ENCODE assay signal across 19 cellular contexts in the genomic region with DNA sequence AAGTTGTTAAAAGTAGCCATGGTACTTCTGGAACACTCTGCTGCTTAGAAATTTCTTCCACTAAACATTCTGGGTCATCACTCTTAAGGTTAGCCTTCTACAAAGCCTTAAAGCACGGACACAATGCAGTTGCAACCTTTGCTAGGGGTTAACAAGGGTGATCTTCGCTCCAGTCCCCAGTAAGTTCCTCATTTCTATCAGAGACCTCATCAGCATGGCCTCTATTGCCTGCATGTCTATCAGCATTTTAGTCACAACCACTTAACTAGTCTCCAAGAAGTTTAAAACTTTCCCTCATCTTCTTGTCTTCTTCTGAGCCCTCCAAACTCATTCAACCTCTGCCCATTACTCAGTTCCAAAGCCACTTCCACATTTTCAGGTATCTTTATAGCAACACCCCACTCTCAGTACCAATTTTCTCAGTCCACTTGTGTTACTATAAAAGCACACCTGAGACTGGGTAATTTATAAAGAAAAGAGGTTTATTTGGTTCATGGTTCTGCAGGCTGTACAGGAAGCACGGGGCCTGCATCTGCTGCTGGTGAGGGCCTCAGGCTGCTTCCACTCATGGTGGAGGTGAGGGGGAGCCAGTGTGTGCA. TPM values are rescaled to one million over a fixed set of nuclear protein-coding genes. Genes with fewer than 3 reads are reported as not detected.
"Had no signal": no experiment of that assay in that cellular context is flagged by ENCODE, and none has a peak within 500 bp of the region (broad histone marks: within the 10 kb centered on the region; RNA-seq: fewer than 3 reads in every experiment).

No MANE protein-coding gene starts in this region.

- H3K9me3 Mint-ChIP-seq: endodermal cell had no signal

- ATAC-seq: activated CD8-positive, alpha-beta T cell treated with anti-CD3 and anti-CD28 coated beads, Interleukin-2, amount 10 ng/mL, durations not matched to agents 7 days and 5 days; foreskin keratinocyte; left colon; lower lobe of right lung; natural killer cell treated with Interleukin-12 subunit alpha and Interleukin-12 subunit beta and Interleukin-15 and Interleukin-18, amount 100 ng/mL, for 72 hours; stimulated activated effector memory CD8-positive, alpha-beta T cell treated with anti-CD3 and anti-CD28 coated beads, Interleukin-12 subunit alpha, Interleukin-12 subunit beta, amount 100 ng/mL, for 72 hours had no signal

- H3K4me1 ChIP-seq: foreskin keratinocyte, lower lobe of right lung, sigmoid colon had no signal

- H3K27ac Mint-ChIP-seq: activated CD4-positive, alpha-beta T cell treated with anti-CD3 and anti-CD28 coated beads, Interleukin-2, amount 10 ng/mL, durations not matched to agents 7 days and 5 days; activated CD8-positive, alpha-beta T cell treated with anti-CD3 and anti-CD28 coated beads, Interleukin-2, amount 10 ng/mL, durations not matched to agents 7 days and 5 days; activated naive CD4-positive, alpha-beta T cell treated with anti-CD3 and anti-CD28 coated beads for 36 hours; activated T-cell treated with anti-CD3 and anti-CD28 coated beads, Interleukin-2, amount 50 U/mL, for 24 hours; brain; endodermal cell; natural killer cell treated with Interleukin-12 subunit alpha and Interleukin-12 subunit beta and Interleukin-15 and Interleukin-18, amount 100 ng/mL, for 72 hours; stimulated activated effector memory CD8-positive, alpha-beta T cell treated with anti-CD3 and anti-CD28 coated beads, Interleukin-12 subunit alpha, Interleukin-12 subunit beta, amount 100 ng/mL, for 72 hours had no signal

- H3K4me1 Mint-ChIP-seq: activated CD4-positive, alpha-beta T cell treated with anti-CD3 and anti-CD28 coated beads, Interleukin-2, amount 10 ng/mL, durations not matched to agents 7 days and 5 days; brain; endodermal cell had no signal

- H3K4me3 ChIP-seq: lower lobe of right lung, sigmoid colon, thoracic aorta had no signal

- H3K9me3 ChIP-seq: lower lobe of right lung, thoracic aorta had no signal

- H3K36me3 ChIP-seq: lower lobe of right lung, sigmoid colon, thoracic aorta had no signal

- DNase-seq: activated CD4-positive, alpha-beta T cell treated with anti-CD3 and anti-CD28 coated beads, Interleukin-2, amount 10 ng/mL, durations not matched to agents 7 days and 5 days; activated CD8-positive, alpha-beta T cell treated with anti-CD3 and anti-CD28 coated beads, Interleukin-2, amount 10 ng/mL, durations not matched to agents 7 days and 5 days; activated naive CD4-positive, alpha-beta T cell treated with anti-CD3 and anti-CD28 coated beads for 36 hours; activated T-cell treated with anti-CD3 and anti-CD28 coated beads, Interleukin-2, amount 50 U/mL, for 24 hours; central memory CD4-positive, alpha-beta T cell; endodermal cell; foreskin keratinocyte; hippocampal formation; left colon; lower lobe of right lung; stimulated activated CD4-positive, alpha-beta T cell treated with anti-CD3 and anti-CD28 coated beads, Interleukin-4, amount 100 ng/mL, for 24 hours had no signal

- H3K36me3 Mint-ChIP-seq: brain; stimulated activated effector memory CD8-positive, alpha-beta T cell treated with anti-CD3 and anti-CD28 coated beads, Interleukin-12 subunit alpha, Interleukin-12 subunit beta, amount 100 ng/mL, for 72 hours had no signal

- H3K4me3 Mint-ChIP-seq: activated CD4-positive, alpha-beta T cell treated with anti-CD3 and anti-CD28 coated beads, Interleukin-2, amount 10 ng/mL, durations not matched to agents 7 days and 5 days; activated CD8-positive, alpha-beta T cell treated with anti-CD3 and anti-CD28 coated beads, Interleukin-2, amount 10 ng/mL, durations not matched to agents 7 days and 5 days; activated naive CD4-positive, alpha-beta T cell treated with anti-CD3 and anti-CD28 coated beads for 36 hours; activated T-cell treated with anti-CD3 and anti-CD28 coated beads, Interleukin-2, amount 50 U/mL, for 24 hours; brain; endodermal cell; natural killer cell treated with Interleukin-12 subunit alpha and Interleukin-12 subunit beta and Interleukin-15 and Interleukin-18, amount 100 ng/mL, for 72 hours; stimulated activated effector memory CD8-positive, alpha-beta T cell treated with anti-CD3 and anti-CD28 coated beads, Interleukin-12 subunit alpha, Interleukin-12 subunit beta, amount 100 ng/mL, for 72 hours had no signal

- H3K27ac ChIP-seq: epithelial cell of prostate, foreskin keratinocyte, lower lobe of right lung, sigmoid colon, thoracic aorta had no signal

- H3K27me3 ChIP-seq: sigmoid colon had no signal

RNA-seq across cellular contexts. Expression of a gene that starts 48.7 kb away (rescaled TPM):
- total RNA-seq: activated CD4-positive, alpha-beta T cell treated with anti-CD3 and anti-CD28 coated beads, Interleukin-2, amount 10 ng/mL, durations not matched to agents 7 days and 5 days; activated CD8-positive, alpha-beta T cell treated with anti-CD3 and anti-CD28 coated beads, Interleukin-2, amount 10 ng/mL, durations not matched to agents 7 days and 5 days; activated naive CD4-positive, alpha-beta T cell treated with anti-CD3 and anti-CD28 coated beads for 36 hours; endodermal cell; left colon; lower lobe of right lung; natural killer cell treated with Interleukin-12 subunit alpha and Interleukin-12 subunit beta and Interleukin-15 and Interleukin-18, amount 100 ng/mL, for 72 hours; sigmoid colon; thoracic aorta had no signal

RNA-seq across cellular contexts. Expression of a gene that starts 50.1 kb away (rescaled TPM):
- total RNA-seq: activated naive CD4-positive, alpha-beta T cell treated with anti-CD3 and anti-CD28 coated beads for 36 hours; endodermal cell; fibroblast of lung had no signal

RNA-seq across cellular contexts. Expression of a gene that starts 59.3 kb away (rescaled TPM):
- total RNA-seq: activated CD4-positive, alpha-beta T cell treated with anti-CD3 and anti-CD28 coated beads, Interleukin-2, amount 10 ng/mL, durations not matched to agents 7 days and 5 days; activated CD8-positive, alpha-beta T cell treated with anti-CD3 and anti-CD28 coated beads, Interleukin-2, amount 10 ng/mL, durations not matched to agents 7 days and 5 days; activated naive CD4-positive, alpha-beta T cell treated with anti-CD3 and anti-CD28 coated beads for 36 hours; endodermal cell; fibroblast of lung; foreskin keratinocyte; lower lobe of right lung; natural killer cell treated with Interleukin-12 subunit alpha and Interleukin-12 subunit beta and Interleukin-15 and Interleukin-18, amount 100 ng/mL, for 72 hours; sigmoid colon; thoracic aorta; urinary bladder had no signal
